ENCODE assay signal across 7 cellular contexts in genomic region chr1:206579747-206580437, GRCh38. TPM values are rescaled to one million over a fixed set of nuclear protein-coding genes. Genes with fewer than 3 reads are reported as not detected.
DNase-seq lines count a peak whose midpoint lies in the region; ATAC-seq and TF ChIP-seq lines count a peak whose summit lies in the region.

No MANE protein-coding gene starts in this region.

- ATAC-seq in GM19324 (IDR thresholded peaks at IDR 0.05; ENCODE audit: low FRiP score, unreplicated experiment) (peak; percentile 69), HG03378 (IDR thresholded peaks at IDR 0.05; ENCODE audit: unreplicated experiment) (peak; percentile 77)

- H3K9me3 ChIP-seq in osteoblast (ENCODE audit: low read depth, low read length) (no peaks in the 10 kb centered on the region), tibial nerve (no peaks in the 10 kb centered on the region)

- TF ChIP-seq CTCF in cardiac fibroblast (IDR thresholded peaks at IDR 0.05; ENCODE audit: low read depth, low read length) (no peak), osteoblast (IDR thresholded peaks at IDR 0.05; ENCODE audit: extremely low read depth, low read depth, low read length) (no peak), tibial nerve (IDR thresholded peaks at IDR 0.05) (no peak)

- H3K36me3 ChIP-seq in osteoblast (ENCODE audit: insufficient read depth, low read length): no peaks in the 10 kb centered on the region
- peaks cover 0 to 11% (median 7%) of the 10 kb centered on the region in 3 donors for H3K36me3 ChIP-seq in tibial nerve

- H3K27ac ChIP-seq in osteoblast (ENCODE audit: low read depth, low read length) (peak overlapping the region; percentile 54), tibial nerve (peak overlapping the region in 3 of 4 donors; percentile 68 to 76 (median 69))

- H3K79me2 ChIP-seq in osteoblast (ENCODE audit: insufficient read depth, low read length): no peaks in the 10 kb centered on the region

- no peak overlapping the region for H3K4me2 ChIP-seq in osteoblast (ENCODE audit: insufficient read depth, low read length)

- TF ChIP-seq POLR2A in tibial nerve (IDR thresholded peaks at IDR 0.05): peak in 1 of 2 donors; percentile 28

- H2AFZ ChIP-seq in osteoblast (ENCODE audit: low read length): no peak overlapping the region

- no peaks in the 10 kb centered on the region for H4K20me1 ChIP-seq in osteoblast (ENCODE audit: insufficient read depth, low read length)

- WGBS in tibial nerve, 2 donors: 66 to 71% methylated on average over 11 of the region's 11 CpGs

- H3K27me3 ChIP-seq in osteoblast (ENCODE audit: insufficient read depth, low read length): peaks cover 8% of the 10 kb centered on the region
- H3K27me3 ChIP-seq in tibial nerve: no peaks in the 10 kb centered on the region

- H3K4me1 ChIP-seq in osteoblast (ENCODE audit: insufficient read depth, low read length): peaks cover 18% of the 10 kb centered on the region
- H3K4me1 ChIP-seq in tibial nerve: peaks cover 0 to 39% (median 24%) of the 10 kb centered on the region in 4 donors

- no peak overlapping the region for H3K4me3 ChIP-seq in cardiac fibroblast (replicated peaks in 1 of 2; ENCODE audit: low read depth in 2 of 2, low read length in 2 of 2)
- H3K4me3 ChIP-seq in osteoblast (ENCODE audit: insufficient read depth, low read length): no peak overlapping the region
- no peak overlapping the region for H3K4me3 ChIP-seq in tibial nerve

- DNase-seq in activated CD4-positive, CD25-positive, alpha-beta regulatory T cell treated with anti-CD3 and anti-CD28 coated beads, Interleukin-2, amount 50 U/mL, for 16 hours (ENCODE audit: low read depth, low spot score): peak; percentile 66
- DNase-seq in cardiac fibroblast (ENCODE audit: low read depth in 2 of 2) (peak; percentile 31 to 33), osteoblast (ENCODE audit: insufficient read length, low spot score, missing footprints) (peak; percentile 84), tibial nerve (ENCODE audit: low spot score in 2 of 2) (peak; percentile 29 to 49), NCI-H524 treated with DMSO at 0.1 percent for 48 hours (lab: John Stamatoyannopoulos, UW) (no peak)

- TF ChIP-seq EP300 in tibial nerve (IDR thresholded peaks at IDR 0.05): peak; percentile 22 to 74

RNA-seq across cellular contexts. Expression of gene EIF2D, which starts 32.4 kb away (rescaled TPM):
- total RNA-seq in osteoblast (52.8 and 53.6 TPM in 2 replicates), tibial nerve (10 to 100 TPM; 42.0 to 78.4 (median 60.0) TPM)

RNA-seq across cellular contexts. Expression of gene DYRK3, which starts 55.4 kb away (rescaled TPM):
- total RNA-seq in osteoblast (52.1 and 54.8 TPM in 2 replicates), tibial nerve (10 to 100 TPM in 1 of 4 donors, 1 to 10 TPM in 3; 5.4 to 12.7 (median 5.7) TPM)
